17 cellular contexts compared by ENCODE assay signal in the genomic region with DNA sequence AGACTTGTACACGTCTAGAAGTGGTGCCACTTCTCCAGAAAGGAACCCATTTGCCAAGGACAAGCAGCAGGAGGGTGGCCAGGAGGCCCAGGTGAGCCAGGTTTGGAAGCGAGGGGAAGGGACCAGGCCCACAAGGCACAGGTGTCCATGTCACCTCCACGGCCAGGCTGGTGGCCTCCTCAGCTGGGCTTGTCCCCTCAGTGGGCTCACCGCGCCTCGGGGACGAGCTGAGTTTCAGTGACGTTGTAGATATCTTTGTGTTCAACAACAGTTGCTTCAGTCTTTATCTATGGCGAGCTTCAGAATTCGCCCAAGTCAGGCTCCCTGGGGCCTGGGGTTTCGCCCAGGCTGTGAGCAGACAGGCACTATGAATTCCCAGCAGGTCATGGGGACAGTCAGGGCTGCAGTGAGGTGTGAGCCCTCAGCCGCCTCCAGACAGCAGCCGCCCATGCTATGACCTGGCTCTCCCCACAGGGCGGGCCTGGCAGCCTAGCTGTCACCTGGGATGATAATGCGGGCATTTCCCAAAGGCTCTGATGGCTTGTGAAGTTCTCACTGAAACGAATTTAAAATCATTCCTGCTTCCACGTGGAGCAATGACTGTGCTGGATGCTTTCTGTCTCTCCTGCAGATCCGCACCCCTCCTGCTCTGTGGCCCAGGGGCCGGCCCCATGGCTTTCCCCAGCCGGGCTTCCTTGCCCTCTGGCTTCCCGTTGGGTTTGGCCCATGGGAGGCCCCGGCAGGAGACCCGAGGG.
"Had no signal": no experiment of that assay in that cellular context is flagged by ENCODE, and none has a peak within 500 bp of the region (broad histone marks: within the 10 kb centered on the region; RNA-seq: fewer than 3 reads in every experiment).

No MANE protein-coding gene starts in this region.

- H3K27ac ChIP-seq: spleen, thoracic aorta, upper lobe of right lung had no signal

- H3K9me3 Mint-ChIP-seq: activated T-helper 1 cell treated with anti-CD3 and anti-CD28 coated beads, Interleukin-12 subunit alpha, Interleukin-12 subunit beta, Interleukin-2, Interleukin-4 antibody, amounts not matched to agents 30 ng/mL and 10 ng/mL and 1 ng/mL, durations not matched to agents 14 hours and 24 hours and 36 hours; dendritic cell treated with granulocyte-macrophage colony-stimulating factor and Interleukin-4, amounts not matched to agents 40 ng/mL and 50 ng/mL, for 4 days; natural killer cell treated with Interleukin-12 subunit alpha and Interleukin-12 subunit beta and Interleukin-15 and Interleukin-18, amount 100 ng/mL, for 72 hours; stimulated activated memory B cell treated with anti-CD40 and anti-IgM and Interleukin-4, amounts not matched to agents 10 μg/mL and 1 μg/mL and 100 μg/mL, for 72 hours had no signal

- H3K4me1 Mint-ChIP-seq: activated CD4-positive, alpha-beta T cell treated with anti-CD3 and anti-CD28 coated beads, Interleukin-2, amount 10 ng/mL, durations not matched to agents 7 days and 5 days had no signal

- ATAC-seq: activated CD4-positive, CD25-positive, alpha-beta regulatory T cell treated with anti-CD3 and anti-CD28 coated beads, Interleukin-2, amount 50 U/mL, for 24 hours; left colon; stimulated activated memory B cell treated with anti-CD40 and anti-IgM and Interleukin-4, amounts not matched to agents 10 μg/mL and 1 μg/mL and 100 μg/mL, for 72 hours; upper lobe of right lung had no signal

- H3K4me3 ChIP-seq: lung, spleen, thoracic aorta, upper lobe of right lung had no signal

- H3K27me3 Mint-ChIP-seq: activated naive CD8-positive, alpha-beta T cell had no signal

- H3K4me3 Mint-ChIP-seq: activated CD4-positive, alpha-beta T cell treated with anti-CD3 and anti-CD28 coated beads, Interleukin-2, amount 10 ng/mL, durations not matched to agents 7 days and 5 days; activated naive CD8-positive, alpha-beta T cell; activated T-helper 1 cell treated with anti-CD3 and anti-CD28 coated beads, Interleukin-12 subunit alpha, Interleukin-12 subunit beta, Interleukin-2, Interleukin-4 antibody, amounts not matched to agents 30 ng/mL and 10 ng/mL and 1 ng/mL, durations not matched to agents 14 hours and 24 hours and 36 hours; dendritic cell treated with granulocyte-macrophage colony-stimulating factor and Interleukin-4, amounts not matched to agents 40 ng/mL and 50 ng/mL, for 4 days; mesothelial cell of epicardium; natural killer cell treated with Interleukin-12 subunit alpha and Interleukin-12 subunit beta and Interleukin-15 and Interleukin-18, amount 100 ng/mL, for 72 hours; stimulated activated memory B cell treated with anti-CD40 and anti-IgM and Interleukin-4, amounts not matched to agents 10 μg/mL and 1 μg/mL and 100 μg/mL, for 72 hours had no signal

- H3K9me3 ChIP-seq: spleen, thoracic aorta, upper lobe of right lung had no signal

- H3K36me3 ChIP-seq: spleen, thoracic aorta, upper lobe of right lung had no signal

- H3K27me3 ChIP-seq: upper lobe of right lung had no signal

- DNase-seq: activated CD4-positive, alpha-beta T cell treated with anti-CD3 and anti-CD28 coated beads, Interleukin-2, amount 10 ng/mL, durations not matched to agents 7 days and 5 days; activated gamma-delta T cell treated with Interleukin-2 at 50 U/mL for 16 hours; effector memory CD4-positive, alpha-beta T cell; left colon; stimulated activated CD4-positive, alpha-beta T cell treated with anti-CD3 and anti-CD28 coated beads, Interleukin-4, amount 100 ng/mL, for 4 hours; T-helper 1 cell; upper lobe of right lung had no signal

- H3K27ac Mint-ChIP-seq: activated CD4-positive, alpha-beta T cell treated with anti-CD3 and anti-CD28 coated beads, Interleukin-2, amount 10 ng/mL, durations not matched to agents 7 days and 5 days; activated naive CD8-positive, alpha-beta T cell; activated T-helper 1 cell treated with anti-CD3 and anti-CD28 coated beads, Interleukin-12 subunit alpha, Interleukin-12 subunit beta, Interleukin-2, Interleukin-4 antibody, amounts not matched to agents 30 ng/mL and 10 ng/mL and 1 ng/mL, durations not matched to agents 14 hours and 24 hours and 36 hours; dendritic cell treated with granulocyte-macrophage colony-stimulating factor and Interleukin-4, amounts not matched to agents 40 ng/mL and 50 ng/mL, for 4 days; mesothelial cell of epicardium; natural killer cell treated with Interleukin-12 subunit alpha and Interleukin-12 subunit beta and Interleukin-15 and Interleukin-18, amount 100 ng/mL, for 72 hours; stimulated activated memory B cell treated with anti-CD40 and anti-IgM and Interleukin-4, amounts not matched to agents 10 μg/mL and 1 μg/mL and 100 μg/mL, for 72 hours had no signal

- H3K4me1 ChIP-seq: upper lobe of right lung had no signal
